8 cellular contexts compared by ENCODE assay signal in genomic region chr22:38505595-38506117, GRCh38. TPM values are rescaled to one million over a fixed set of nuclear protein-coding genes. Genes with fewer than 3 reads are reported as not detected.
A peak's percentile ranks its signal among the peaks of the same experiment; 100 is the strongest.
DNase-seq lines count a peak whose midpoint lies in the region; ATAC-seq and TF ChIP-seq lines count a peak whose summit lies in the region.

No MANE protein-coding gene starts in this region.

- CTCF ChIA-PET in AG04450 (lab: Charles Lee): no interaction called here

- peaks cover 13% of the 10 kb centered on the region for H3K36me3 ChIP-seq in right atrium auricular region
- H3K36me3 ChIP-seq in aorta (ENCODE audit: control insufficient read depth in 1 of 2, insufficient read depth in 2 of 2, low read length in 1 of 2): peaks cover 0 to 3% of the 10 kb centered on the region in 2 donors

- H3K4me1 ChIP-seq in right atrium auricular region: peaks cover 0 to 41% of the 10 kb centered on the region in 2 donors
- H3K4me1 ChIP-seq in aorta (ENCODE audit: control insufficient read depth in 1 of 2, insufficient read depth in 2 of 2, low read length in 2 of 2): no peaks in the 10 kb centered on the region

- H3K27me3 ChIP-seq in AG04450 (ENCODE audit: control insufficient read depth, insufficient read depth, low read length) (no peaks in the 10 kb centered on the region), right atrium auricular region (no peaks in the 10 kb centered on the region), aorta (ENCODE audit: control insufficient read depth in 1 of 2, insufficient read depth in 2 of 2, low read length in 1 of 2) (no peaks in the 10 kb centered on the region)

- no peak for DNase-seq in AG04450 (ENCODE audit: low read depth, low spot score)
- peak; percentile 72 for DNase-seq in RPMI8226
- peak in 49 of 56 donors; percentile 9 to 95 (median 74) for DNase-seq in amygdala (lab: John Stamatoyannopoulos, UW)
- peak; percentile 67 for DNase-seq in right atrium auricular region (ENCODE audit: low spot score)
- DNase-seq in putamen (ENCODE audit: low spot score): peak; percentile 85
- DNase-seq in aorta: peak; percentile 85 to 92

- 0% methylated on average over 59 to 63 of the region's 63 CpGs for WGBS in aorta, 2 donors

- peak overlapping the region; percentile 98 for H3K27ac ChIP-seq in AG04450 (ENCODE audit: low read depth, low read length)
- peak overlapping the region; percentile 100 for H3K27ac ChIP-seq in right atrium auricular region
- peak overlapping the region; percentile 91 to 98 for H3K27ac ChIP-seq in aorta (ENCODE audit: low read depth in 1 of 2, low read length in 2 of 2)

- intact Hi-C loops in aorta (cut with DNase I): loop anchor here (1.0 to 10.0 kb wide), 3 partner anchors 62 to 179 kb away; partner anchors contain the start of genes DMC1 (in 1 of the 2) and TOMM22 (in 1 of the 2)

- POLR2A ChIA-PET in AG04450 (lab: Yijun Ruan, JAX): no interaction called here

- ATAC-seq in GM18511 (IDR thresholded peaks at IDR 0.05; ENCODE audit: unreplicated experiment) (peak; percentile 34), HG03097 (IDR thresholded peaks at IDR 0.05; ENCODE audit: low FRiP score, unreplicated experiment) (peak; percentile 27), aorta (ENCODE audit: low FRiP score) (peak; percentile 89)

- H3K9me3 ChIP-seq in AG04450 (ENCODE audit: control insufficient read depth, insufficient read depth, low read length) (peaks cover 7% of the 10 kb centered on the region; the same call in 1 of the 2 replicates), right atrium auricular region (no peaks in the 10 kb centered on the region), aorta (ENCODE audit: control insufficient read depth, low read length) (no peaks in the 10 kb centered on the region)

- TF ChIP-seq CTCF in AG04450 (IDR thresholded peaks at IDR 0.05; ENCODE audit: low read depth, low read length): no peak
- no peak for TF ChIP-seq CTCF in right atrium auricular region (IDR thresholded peaks at IDR 0.05)

- H3K4me3 ChIP-seq in AG04450 (ENCODE audit: low read depth, low read length): peak overlapping the region; percentile 83
- peak overlapping the region; percentile 84 to 93 for H3K4me3 ChIP-seq in right atrium auricular region
- H3K4me3 ChIP-seq in aorta (ENCODE audit: low read length in 2 of 2): peak overlapping the region; percentile 59 to 76

RNA-seq across cellular contexts. Expression of gene DDX17, which starts 0.5 kb away (rescaled TPM):
- polyA plus RNA-seq in AG04450 (2011; rRNA removed) (348 and 426 TPM in 2 replicates), aorta (100 to 1,000 TPM in 1 of 2 donors, 10 to 100 TPM in 1; 50.0 to 355 TPM)
- polyA minus RNA-seq in AG04450 (2011; rRNA and poly(A)+ RNA removed): 503 and 507 TPM in 2 replicates
- total RNA-seq in right atrium auricular region (100 to 1,000 TPM; 161 to 178 TPM), aorta (100 to 1,000 TPM; 377 to 555 TPM)

RNA-seq across cellular contexts. Expression of gene KDELR3, which starts 37.8 kb away (rescaled TPM):
- polyA plus RNA-seq in AG04450 (2011; rRNA removed): 223 and 278 TPM in 2 replicates
- 85.4 and 95.8 TPM in 2 replicates for polyA minus RNA-seq in AG04450 (2011; rRNA and poly(A)+ RNA removed)
- 1 to 10 TPM; 8.0 to 9.2 TPM for total RNA-seq in right atrium auricular region
- 10 to 100 TPM; 12.9 to 24.0 TPM for total RNA-seq in aorta
- 10 to 100 TPM; 17.6 to 25.8 TPM for polyA plus RNA-seq in aorta

RNA-seq across cellular contexts. Expression of gene KCNJ4, which starts 50.7 kb away (rescaled TPM):
- polyA plus RNA-seq in AG04450 (2011; rRNA removed): not detected in 2 replicates
- not detected in 2 replicates for polyA minus RNA-seq in AG04450 (2011; rRNA and poly(A)+ RNA removed)
- total RNA-seq in right atrium auricular region: 10 to 100 TPM in 1 of 2 donors, 1 to 10 TPM in 1; 7.0 to 36.7 TPM
- not detected for total RNA-seq in aorta
- polyA plus RNA-seq in aorta: not detected

Comparison
In these comparisons a context has a peak if more than half of its experiments do, and no peak if none do; other contexts are left out.
1. ATAC-seq: peak in every context shown above with its lines; median percentile 89 in aorta; 34 in GM18511; 27 in HG03097.
2. RNA of gene KCNJ4, which starts 50.7 kb away (total RNA-seq): 7.0 to 36.7 TPM in right atrium auricular region; not detected in aorta; every median in the first group is over 4 times any median in the second.
3. Peak in every context shown above with its lines, with median percentiles within 50 percentile points of each other: H3K27ac ChIP-seq and H3K4me3 ChIP-seq.